In the genomic region with DNA sequence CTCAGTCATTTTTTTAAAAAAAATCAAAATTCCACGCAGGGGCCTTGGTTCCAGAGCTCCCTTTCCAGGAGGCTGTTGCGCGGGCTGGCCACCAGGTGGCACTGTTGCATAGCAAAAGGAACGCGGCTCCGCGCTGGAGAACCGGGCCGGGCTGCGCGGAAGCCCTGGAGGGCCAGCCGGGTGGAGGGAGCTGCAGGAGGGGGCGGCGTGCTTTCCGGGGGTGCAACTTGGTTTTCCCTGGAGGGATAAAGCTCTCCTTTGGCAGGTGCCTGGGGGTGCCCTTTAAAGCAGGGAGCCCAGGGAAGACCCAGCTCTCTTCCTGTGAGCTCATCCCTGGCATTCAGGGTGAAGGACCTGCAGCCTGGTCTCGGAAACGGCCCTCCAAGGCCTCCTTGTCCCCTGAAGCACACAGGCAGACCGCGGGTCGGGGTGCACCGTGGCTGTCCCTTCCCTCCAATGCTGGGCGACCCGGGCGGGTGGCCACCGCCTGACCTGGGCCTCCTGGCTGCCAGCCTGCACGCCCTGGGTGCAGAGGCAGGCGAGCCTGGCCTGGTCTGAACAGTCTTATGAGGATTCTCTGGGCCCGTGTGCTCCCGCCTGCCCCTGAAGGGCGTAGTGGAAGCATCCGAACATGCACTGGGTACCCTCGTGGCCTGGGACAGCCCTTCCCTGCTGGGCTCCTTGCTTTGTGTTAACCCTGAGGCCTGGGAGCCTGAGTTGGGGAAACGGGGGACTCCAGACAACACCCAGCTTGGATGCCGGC, we compare ENCODE assay signal across 1 cellular context.
TF ChIP-seq lines count a peak whose summit lies in the region.

No MANE protein-coding gene starts in this region.

TF ChIP-seq in HepG2, 621 proteins besides CTCF, POLR2A, EP300 and RAD21 (continues in another document):
- no peak for TF ChIP-seq ZC3H4 (CRISPR knock-in tag; IDR thresholded peaks at IDR 0.05; ENCODE audit: borderline replicate concordance)
- 0 out of 2 replicates have a peak, but pooled peaks have one; percentile 62 for TF ChIP-seq ZNF232 (CRISPR knock-in tag; IDR thresholded peaks at IDR 0.05; ENCODE audit: borderline replicate concordance)
- peak; percentile 84 for TF ChIP-seq KDM2A (CRISPR knock-in tag; IDR thresholded peaks at IDR 0.05; ENCODE audit: borderline replicate concordance, low read depth)
- peak; percentile 62; the same call in 1 of the 2 replicates for TF ChIP-seq ZFP91 (CRISPR knock-in tag; IDR thresholded peaks at IDR 0.05; ENCODE audit: borderline replicate concordance)
- TF ChIP-seq ZFYVE20 (CRISPR knock-in tag; IDR thresholded peaks at IDR 0.05; ENCODE audit: borderline replicate concordance, low read depth): no peak
- TF ChIP-seq ZBTB7A (CRISPR knock-in tag; IDR thresholded peaks at IDR 0.05): peak; percentile 78; the same call in 1 of the 2 replicates
- peak; percentile 54; the same call in 1 of the 2 replicates for TF ChIP-seq HOMEZ (CRISPR knock-in tag; IDR thresholded peaks at IDR 0.05; ENCODE audit: low read depth)
- no peak for TF ChIP-seq AHR (CRISPR knock-in tag; IDR thresholded peaks at IDR 0.05)
- peak; percentile 11; the same call in 1 of the 2 replicates for TF ChIP-seq ZNF768 (CRISPR knock-in tag; IDR thresholded peaks at IDR 0.05)
- no peak for TF ChIP-seq HNF4A (CRISPR knock-in tag; IDR thresholded peaks at IDR 0.05)
- TF ChIP-seq GATAD1 (CRISPR knock-in tag; IDR thresholded peaks at IDR 0.05): peak; percentile 57; the same call in 1 of the 2 replicates
- TF ChIP-seq, protein P1, sequence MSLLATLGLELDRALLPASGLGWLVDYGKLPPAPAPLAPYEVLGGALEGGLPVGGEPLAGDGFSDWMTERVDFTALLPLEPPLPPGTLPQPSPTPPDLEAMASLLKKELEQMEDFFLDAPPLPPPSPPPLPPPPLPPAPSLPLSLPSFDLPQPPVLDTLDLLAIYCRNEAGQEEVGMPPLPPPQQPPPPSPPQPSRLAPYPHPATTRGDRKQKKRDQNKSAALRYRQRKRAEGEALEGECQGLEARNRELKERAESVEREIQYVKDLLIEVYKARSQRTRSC (CRISPR knock-in tag; IDR thresholded peaks at IDR 0.05; ENCODE audit: low read depth): no peak
- peak; percentile 43; the same call in 1 of the 2 replicates for TF ChIP-seq SPEN (CRISPR knock-in tag; IDR thresholded peaks at IDR 0.05; ENCODE audit: low read depth)
- 0 out of 2 replicates have a peak, but pooled peaks have one; percentile 41 for TF ChIP-seq ZNF513 (CRISPR knock-in tag; conservative IDR thresholded peaks at IDR 0.05)
- no peak for TF ChIP-seq ZKSCAN1 (IDR thresholded peaks at IDR 0.05; ENCODE audit: low read length)
- no peak for TF ChIP-seq AFF4 (CRISPR knock-in tag; IDR thresholded peaks at IDR 0.05)
- TF ChIP-seq ZNF230 (CRISPR knock-in tag; IDR thresholded peaks at IDR 0.05): 0 out of 2 replicates have a peak, but pooled peaks have one; percentile 53
- TF ChIP-seq ZFP90 (CRISPR knock-in tag; IDR thresholded peaks at IDR 0.05; ENCODE audit: borderline replicate concordance): 0 out of 2 replicates have a peak, but pooled peaks have one; percentile 49
- TF ChIP-seq, protein P2, sequence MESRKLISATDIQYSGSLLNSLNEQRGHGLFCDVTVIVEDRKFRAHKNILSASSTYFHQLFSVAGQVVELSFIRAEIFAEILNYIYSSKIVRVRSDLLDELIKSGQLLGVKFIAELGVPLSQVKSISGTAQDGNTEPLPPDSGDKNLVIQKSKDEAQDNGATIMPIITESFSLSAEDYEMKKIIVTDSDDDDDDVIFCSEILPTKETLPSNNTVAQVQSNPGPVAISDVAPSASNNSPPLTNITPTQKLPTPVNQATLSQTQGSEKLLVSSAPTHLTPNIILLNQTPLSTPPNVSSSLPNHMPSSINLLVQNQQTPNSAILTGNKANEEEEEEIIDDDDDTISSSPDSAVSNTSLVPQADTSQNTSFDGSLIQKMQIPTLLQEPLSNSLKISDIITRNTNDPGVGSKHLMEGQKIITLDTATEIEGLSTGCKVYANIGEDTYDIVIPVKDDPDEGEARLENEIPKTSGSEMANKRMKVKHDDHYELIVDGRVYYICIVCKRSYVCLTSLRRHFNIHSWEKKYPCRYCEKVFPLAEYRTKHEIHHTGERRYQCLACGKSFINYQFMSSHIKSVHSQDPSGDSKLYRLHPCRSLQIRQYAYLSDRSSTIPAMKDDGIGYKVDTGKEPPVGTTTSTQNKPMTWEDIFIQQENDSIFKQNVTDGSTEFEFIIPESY (CRISPR knock-in tag; IDR thresholded peaks at IDR 0.05): peak; percentile 44; the same call in 1 of the 2 replicates
- peak; percentile 52 for TF ChIP-seq ELF1 (CRISPR knock-in tag; IDR thresholded peaks at IDR 0.05)
- 0 out of 2 replicates have a peak, but pooled peaks have one; percentile 14 for TF ChIP-seq DRAP1 (CRISPR knock-in tag; IDR thresholded peaks at IDR 0.05)
- 0 out of 2 replicates have a peak, but pooled peaks have one; percentile 63 for TF ChIP-seq SRY (CRISPR knock-in tag; IDR thresholded peaks at IDR 0.05)
- TF ChIP-seq ARHGAP35 (CRISPR knock-in tag; IDR thresholded peaks at IDR 0.05; ENCODE audit: borderline replicate concordance): no peak
- no peak for TF ChIP-seq ZNF558 (CRISPR knock-in tag; IDR thresholded peaks at IDR 0.05; ENCODE audit: borderline replicate concordance)
- 0 out of 2 replicates have a peak, but pooled peaks have one; percentile 31 for TF ChIP-seq ZNF614 (CRISPR knock-in tag; IDR thresholded peaks at IDR 0.05; ENCODE audit: borderline replicate concordance)
- peak; percentile 95 for TF ChIP-seq KDM3A (CRISPR knock-in tag; IDR thresholded peaks at IDR 0.05; ENCODE audit: low read depth)
- peak; percentile 81 for TF ChIP-seq ERF (CRISPR knock-in tag; IDR thresholded peaks at IDR 0.05)
- 0 out of 2 replicates have a peak, but pooled peaks have one; percentile 53 for TF ChIP-seq TMF1 (CRISPR knock-in tag; IDR thresholded peaks at IDR 0.05; ENCODE audit: low read depth)
- TF ChIP-seq, protein P3, sequence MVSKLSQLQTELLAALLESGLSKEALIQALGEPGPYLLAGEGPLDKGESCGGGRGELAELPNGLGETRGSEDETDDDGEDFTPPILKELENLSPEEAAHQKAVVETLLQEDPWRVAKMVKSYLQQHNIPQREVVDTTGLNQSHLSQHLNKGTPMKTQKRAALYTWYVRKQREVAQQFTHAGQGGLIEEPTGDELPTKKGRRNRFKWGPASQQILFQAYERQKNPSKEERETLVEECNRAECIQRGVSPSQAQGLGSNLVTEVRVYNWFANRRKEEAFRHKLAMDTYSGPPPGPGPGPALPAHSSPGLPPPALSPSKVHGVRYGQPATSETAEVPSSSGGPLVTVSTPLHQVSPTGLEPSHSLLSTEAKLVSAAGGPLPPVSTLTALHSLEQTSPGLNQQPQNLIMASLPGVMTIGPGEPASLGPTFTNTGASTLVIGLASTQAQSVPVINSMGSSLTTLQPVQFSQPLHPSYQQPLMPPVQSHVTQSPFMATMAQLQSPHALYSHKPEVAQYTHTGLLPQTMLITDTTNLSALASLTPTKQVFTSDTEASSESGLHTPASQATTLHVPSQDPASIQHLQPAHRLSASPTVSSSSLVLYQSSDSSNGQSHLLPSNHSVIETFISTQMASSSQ (IDR thresholded peaks at IDR 0.05; ENCODE audit: low read depth): no peak
- TF ChIP-seq, protein P3 (CRISPR knock-in tag; IDR thresholded peaks at IDR 0.05; ENCODE audit: borderline replicate concordance): peak; percentile 29; the same call in 1 of the 2 replicates
- TF ChIP-seq ZNF207 (IDR thresholded peaks at IDR 0.05; ENCODE audit: borderline replicate concordance): no peak
- TF ChIP-seq THYN1 (CRISPR knock-in tag; IDR thresholded peaks at IDR 0.05; ENCODE audit: borderline replicate concordance, low read depth): no peak
- TF ChIP-seq ZNF282 (IDR thresholded peaks at IDR 0.05; ENCODE audit: partially characterized antibody): no peak
- TF ChIP-seq XRCC5 (optimal IDR thresholded peaks at IDR 0.05; ENCODE audit: low read length): peak; percentile 67
- TF ChIP-seq SYNCRIP (IDR thresholded peaks at IDR 0.05; ENCODE audit: insufficient read depth, low read depth, low read length): no peak
- TF ChIP-seq NFYB (CRISPR knock-in tag; IDR thresholded peaks at IDR 0.05): no peak
- TF ChIP-seq TEAD3 (CRISPR knock-in tag; optimal IDR thresholded peaks at IDR 0.05; ENCODE audit: borderline replicate concordance): peak; percentile 55
- no peak for TF ChIP-seq NKX3-1 (CRISPR knock-in tag; IDR thresholded peaks at IDR 0.05)
- TF ChIP-seq, protein P4, sequence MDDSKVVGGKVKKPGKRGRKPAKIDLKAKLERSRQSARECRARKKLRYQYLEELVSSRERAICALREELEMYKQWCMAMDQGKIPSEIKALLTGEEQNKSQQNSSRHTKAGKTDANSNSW (CRISPR knock-in tag; IDR thresholded peaks at IDR 0.05; ENCODE audit: borderline replicate concordance): no peak
- TF ChIP-seq BRD4 (CRISPR knock-in tag; IDR thresholded peaks at IDR 0.05): peak; percentile 79; the same call in 1 of the 2 replicates
- peak; percentile 72 for TF ChIP-seq AGO1 (IDR thresholded peaks at IDR 0.05; ENCODE audit: low read depth, low read length, poor library complexity, severe bottlenecking)
- no peak for TF ChIP-seq ARID2 (CRISPR knock-in tag; IDR thresholded peaks at IDR 0.05; ENCODE audit: borderline replicate concordance)
- no peak for TF ChIP-seq ZNF552 (CRISPR knock-in tag; IDR thresholded peaks at IDR 0.05; ENCODE audit: borderline replicate concordance)
- peak; percentile 51; the same call in 1 of the 2 replicates for TF ChIP-seq TSC22D2 (CRISPR knock-in tag; IDR thresholded peaks at IDR 0.05; ENCODE audit: borderline replicate concordance)
